In the genomic region with DNA sequence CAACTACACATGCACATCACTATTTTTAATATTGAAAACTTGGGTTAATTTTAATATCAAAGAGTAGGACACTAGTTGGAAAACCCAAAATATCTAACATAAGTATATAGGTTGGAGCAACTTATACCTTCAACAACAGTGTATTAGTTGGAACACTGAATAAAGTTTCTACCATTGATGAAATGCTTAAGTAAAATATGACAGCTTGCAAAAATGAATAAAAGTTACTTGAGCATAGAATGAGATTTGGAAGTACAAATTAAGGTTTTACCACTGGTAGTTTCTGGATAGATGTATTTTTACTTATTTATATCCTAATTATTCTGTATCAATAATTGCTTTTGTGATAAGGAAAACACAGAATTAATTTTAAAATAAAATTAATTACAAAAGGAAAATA, we compare ENCODE assay signal across 9 cellular contexts.
"Had no signal": no experiment of that assay in that cellular context is flagged by ENCODE, and none has a peak within 500 bp of the region (broad histone marks: within the 10 kb centered on the region; RNA-seq: fewer than 3 reads in every experiment).

No MANE protein-coding gene starts in this region.

- H3K9me3 ChIP-seq: HAP-1 had no signal

- H3K4me1 Mint-ChIP-seq: IgD-negative memory B cell had no signal

- H3K4me1 ChIP-seq: HAP-1 had no signal

- H3K36me3 Mint-ChIP-seq: IgD-negative memory B cell had no signal

- H3K4me3 Mint-ChIP-seq: HFFc6, IgD-negative memory B cell had no signal

- H3K27ac Mint-ChIP-seq: HFFc6, IgD-negative memory B cell had no signal

- H3K36me3 ChIP-seq: HAP-1 had no signal

- H3K27ac ChIP-seq: GM23248, HL-60 had no signal

- H3K9ac ChIP-seq: GM23248 had no signal

- H3K4me3 ChIP-seq: GM23248, HAP-1 had no signal

- ATAC-seq: HCT116 had no signal

- H2AFZ ChIP-seq: GM23248 had no signal

- DNase-seq: GM23248, GOT3, H7, HFFc6, KG1 had no signal

- H3K27me3 Mint-ChIP-seq: IgD-negative memory B cell had no signal
